17 cellular contexts compared by ENCODE assay signal in genomic region chr2:58734365-58734764, GRCh38.
DNase-seq lines count a peak whose midpoint lies in the region; ATAC-seq and TF ChIP-seq lines count a peak whose summit lies in the region.
"Had no signal": no experiment of that assay in that cellular context is flagged by ENCODE, and none has a peak within 500 bp of the region (broad histone marks: within the 10 kb centered on the region; RNA-seq: fewer than 3 reads in every experiment).

No MANE protein-coding gene starts in this region.

- H3K9me3 ChIP-seq in esophagus muscularis mucosa (no peaks in the 10 kb centered on the region), colonic mucosa (no peaks in the 10 kb centered on the region)
- H3K9me3 ChIP-seq: BLaER1, left ventricle myocardium inferior had no signal

- H3K4me1 ChIP-seq in esophagus muscularis mucosa, result no peaks in the 10 kb centered on the region
- H3K4me1 ChIP-seq in colonic mucosa, result no peaks in the 10 kb centered on the region
- H3K4me1 ChIP-seq: left ventricle myocardium inferior had no signal

- TF ChIP-seq CTCF in foreskin fibroblast (IDR thresholded peaks at IDR 0.05; ENCODE audit: low read depth, low read length) (no peak), esophagus muscularis mucosa (IDR thresholded peaks at IDR 0.05) (no peak), colonic mucosa (IDR thresholded peaks at IDR 0.05) (no peak)

- ATAC-seq in HG03457 (IDR thresholded peaks at IDR 0.05; ENCODE audit: unreplicated experiment), result no peak
- ATAC-seq: natural killer cell treated with Interleukin-12 subunit alpha and Interleukin-12 subunit beta and Interleukin-15 and Interleukin-18, amount 100 ng/mL, for 72 hours had no signal

- H3K4me3 ChIP-seq in foreskin fibroblast (ENCODE audit: low read depth in 1 of 2, low read length in 2 of 2) (no peak overlapping the region), esophagus muscularis mucosa (no peak overlapping the region), colonic mucosa (no peak overlapping the region)
- H3K4me3 ChIP-seq: BLaER1, left ventricle myocardium inferior had no signal

- WGBS in esophagus muscularis mucosa, result 53% methylated on average over 1 of the region's 1 CpG

- H3K9ac ChIP-seq in colonic mucosa (ENCODE audit: low read depth in 2 of 2, low read length in 2 of 2), result no peak overlapping the region
- H3K9ac ChIP-seq: BLaER1 had no signal

- H3K27me3 ChIP-seq in esophagus muscularis mucosa (no peaks in the 10 kb centered on the region), colonic mucosa (no peaks in the 10 kb centered on the region)
- H3K27me3 ChIP-seq: BLaER1 had no signal

- no peak for TF ChIP-seq EP300 in esophagus muscularis mucosa (IDR thresholded peaks at IDR 0.05)

- intact Hi-C loops in esophagus muscularis mucosa (cut with DNase I) (no loop called here), colonic mucosa (cut with DNase I) (no loop called here)

- DNase-seq in DMS53 treated with DMSO at 0.1 percent for 48 hours (lab: John Stamatoyannopoulos, UW; ENCODE audit: unreplicated experiment) (peak; percentile 77), HS-27A (ENCODE audit: low read depth) (peak; percentile 27), OCI-M1 (lab: John Stamatoyannopoulos, UW) (peak; percentile 33), foreskin fibroblast (peak; percentile 2 to 49), esophagus muscularis mucosa (ENCODE audit: extremely low spot score) (no peak), colonic mucosa (no peak), retina (no peak)
- DNase-seq: activated CD4-positive, alpha-beta T cell treated with anti-CD3 and anti-CD28 coated beads, Interleukin-2, amount 50 U/mL, for 1 hour; aorta; H7; left ventricle myocardium inferior; NCI-H1930; RPMI8226; T-helper 9 cell had no signal

- H3K27ac ChIP-seq in esophagus muscularis mucosa (replicated peaks in 1 of 4), result no peak overlapping the region
- H3K27ac ChIP-seq in colonic mucosa, result no peak overlapping the region
- H3K27ac ChIP-seq: BLaER1, left ventricle myocardium inferior had no signal

- TF ChIP-seq POLR2A in esophagus muscularis mucosa (IDR thresholded peaks at IDR 0.05; ENCODE audit: low read depth), result no peak

- H3K36me3 ChIP-seq in esophagus muscularis mucosa, result no peaks in the 10 kb centered on the region
- no peaks in the 10 kb centered on the region for H3K36me3 ChIP-seq in colonic mucosa
- H3K36me3 ChIP-seq: BLaER1, left ventricle myocardium inferior had no signal

Comparison
In these comparisons a context has a peak if more than half of its experiments do, and no peak if none do; other contexts are left out.
1. DNase-seq: peak in DMS53 treated with DMSO at 0.1 percent for 48 hours (single experiment), HS-27A (single experiment), OCI-M1 (single experiment) and foreskin fibroblast (2 of 2); none in esophagus muscularis mucosa (single experiment), colonic mucosa (single experiment) and retina (single experiment).